ENCODE assay signal across 8 cellular contexts in genomic region chr20:53739799-53740785, GRCh38.
DNase-seq lines count a peak whose midpoint lies in the region; ATAC-seq and TF ChIP-seq lines count a peak whose summit lies in the region.

No MANE protein-coding gene starts in this region.

- H3K4me3 ChIP-seq in fibroblast of villous mesenchyme (ENCODE audit: low read depth, low read length) = peak overlapping the region; percentile 29

- H3K4me1 Mint-ChIP-seq in activated CD4-positive, alpha-beta T cell treated with anti-CD3 and anti-CD28 coated beads, Interleukin-2, amount 10 ng/mL, durations not matched to agents 24 days and 14 days = peaks cover 51% of the 10 kb centered on the region
- H3K4me1 Mint-ChIP-seq in stimulated activated effector memory CD8-positive, alpha-beta T cell treated with anti-CD3 and anti-CD28 coated beads, Interleukin-12 subunit alpha, Interleukin-12 subunit beta, amount 100 ng/mL, for 72 hours = peaks cover 22% of the 10 kb centered on the region

- in situ Hi-C loops in ACHN (cut with HindIII; ENCODE audit: low pct_ligation_motif_present, low pct_unique_long_range_greater_than_20kb, low sequenced_read_pairs) = no loop called here

- no peak for TF ChIP-seq CTCF in fibroblast of villous mesenchyme (IDR thresholded peaks at IDR 0.05; ENCODE audit: insufficient read depth, low read depth, low read length)

- peak; percentile 75 for DNase-seq in activated CD4-positive, alpha-beta T cell treated with anti-CD3 and anti-CD28 coated beads, Interleukin-2, amount 10 ng/mL, durations not matched to agents 24 days and 14 days
- no peak for DNase-seq in activated CD4-positive, alpha-beta T cell treated with anti-CD3 and anti-CD28 coated beads, Interleukin-2, amount 50 U/mL, for 1 hour
- DNase-seq in SIG-M5 (lab: John Stamatoyannopoulos, UW) = peak; percentile 61
- peak; percentile 62 for DNase-seq in fibroblast of villous mesenchyme (ENCODE audit: low read depth)
- DNase-seq in stimulated activated effector memory CD8-positive, alpha-beta T cell treated with anti-CD3 and anti-CD28 coated beads, Interleukin-12 subunit alpha, Interleukin-12 subunit beta, amount 100 ng/mL, for 72 hours (ENCODE audit: low spot score in 2 of 2) = peak in 1 of 2 donors; percentile 56
- DNase-seq in ACHN = no peak
- DNase-seq in hippocampal formation (lab: John Stamatoyannopoulos, UW) = no peak

- H3K36me3 Mint-ChIP-seq in activated CD4-positive, alpha-beta T cell treated with anti-CD3 and anti-CD28 coated beads, Interleukin-2, amount 10 ng/mL, durations not matched to agents 24 days and 14 days (ENCODE audit: low read depth) = no peaks in the 10 kb centered on the region
- no peaks in the 10 kb centered on the region for H3K36me3 Mint-ChIP-seq in stimulated activated effector memory CD8-positive, alpha-beta T cell treated with anti-CD3 and anti-CD28 coated beads, Interleukin-12 subunit alpha, Interleukin-12 subunit beta, amount 100 ng/mL, for 72 hours

- peak overlapping the region; percentile 94 for H3K27ac Mint-ChIP-seq in activated CD4-positive, alpha-beta T cell treated with anti-CD3 and anti-CD28 coated beads, Interleukin-2, amount 10 ng/mL, durations not matched to agents 24 days and 14 days
- peak overlapping the region; percentile 83 for H3K27ac Mint-ChIP-seq in stimulated activated effector memory CD8-positive, alpha-beta T cell treated with anti-CD3 and anti-CD28 coated beads, Interleukin-12 subunit alpha, Interleukin-12 subunit beta, amount 100 ng/mL, for 72 hours

- peak overlapping the region; percentile 82 for H3K4me3 Mint-ChIP-seq in activated CD4-positive, alpha-beta T cell treated with anti-CD3 and anti-CD28 coated beads, Interleukin-2, amount 10 ng/mL, durations not matched to agents 24 days and 14 days
- H3K4me3 Mint-ChIP-seq in stimulated activated effector memory CD8-positive, alpha-beta T cell treated with anti-CD3 and anti-CD28 coated beads, Interleukin-12 subunit alpha, Interleukin-12 subunit beta, amount 100 ng/mL, for 72 hours = peak overlapping the region; percentile 67

- no peaks in the 10 kb centered on the region for H3K9me3 Mint-ChIP-seq in activated CD4-positive, alpha-beta T cell treated with anti-CD3 and anti-CD28 coated beads, Interleukin-2, amount 10 ng/mL, durations not matched to agents 24 days and 14 days
- no peaks in the 10 kb centered on the region for H3K9me3 Mint-ChIP-seq in stimulated activated effector memory CD8-positive, alpha-beta T cell treated with anti-CD3 and anti-CD28 coated beads, Interleukin-12 subunit alpha, Interleukin-12 subunit beta, amount 100 ng/mL, for 72 hours

- H3K27me3 Mint-ChIP-seq in activated CD4-positive, alpha-beta T cell treated with anti-CD3 and anti-CD28 coated beads, Interleukin-2, amount 10 ng/mL, durations not matched to agents 24 days and 14 days = no peaks in the 10 kb centered on the region

- ATAC-seq in HG03097 (IDR thresholded peaks at IDR 0.05; ENCODE audit: low FRiP score, unreplicated experiment) = peak; percentile 50
- ATAC-seq in stimulated activated effector memory CD8-positive, alpha-beta T cell treated with anti-CD3 and anti-CD28 coated beads, Interleukin-12 subunit alpha, Interleukin-12 subunit beta, amount 100 ng/mL, for 72 hours = peak; percentile 65

- intact Hi-C loops in activated CD4-positive, alpha-beta T cell treated with anti-CD3 and anti-CD28 coated beads, Interleukin-2, amount 10 ng/mL, durations not matched to agents 24 days and 14 days (cut with micrococcal nuclease) = loop anchor here (1.0 kb wide), 1 partner anchor 11 kb away; no protein-coding TSS in a partner anchor

Comparison
In these comparisons a context has a peak if more than half of its experiments do, and no peak if none do; other contexts are left out.
1. DNase-seq: peak in activated CD4-positive, alpha-beta T cell treated with anti-CD3 and anti-CD28 coated beads, Interleukin-2, amount 10 ng/mL, durations not matched to agents 24 days and 14 days (single experiment), SIG-M5 (single experiment) and fibroblast of villous mesenchyme (single experiment); none in activated CD4-positive, alpha-beta T cell treated with anti-CD3 and anti-CD28 coated beads, Interleukin-2, amount 50 U/mL, for 1 hour (single experiment), ACHN (single experiment) and hippocampal formation (0 of 2).